In genomic region chr9:97038551-97038908, GRCh38 we compare ENCODE assay signal across 8 cellular contexts. TPM values are rescaled to one million over a fixed set of nuclear protein-coding genes. Genes with fewer than 3 reads are reported as not detected.
DNase-seq lines count a peak whose midpoint lies in the region; ATAC-seq, FAIRE-seq and TF ChIP-seq lines count a peak whose summit lies in the region.

No MANE protein-coding gene starts in this region.

- no peaks in the 10 kb centered on the region for H3K9me1 ChIP-seq in endothelial cell of umbilical vein (replicated peaks; ENCODE audit: control insufficient read depth, extremely low read depth, insufficient read depth, low read length)

- H3K4me2 ChIP-seq in Karpas-422 (ENCODE audit: low read depth, low read length, poor library complexity, severe bottlenecking), result peak overlapping the region; percentile 79
- H3K4me2 ChIP-seq in endothelial cell of umbilical vein (ENCODE audit: insufficient read depth, low read length), result peak overlapping the region; percentile 75

- H4K20me1 ChIP-seq in Karpas-422 (ENCODE audit: insufficient read depth, low read depth, low read length) (no peaks in the 10 kb centered on the region), endothelial cell of umbilical vein (replicated peaks; ENCODE audit: control insufficient read depth, extremely low read depth, insufficient read depth, low read length) (no peaks in the 10 kb centered on the region)

- H3K27ac ChIP-seq in Karpas-422 (ENCODE audit: low read length) (no peak overlapping the region), endothelial cell of umbilical vein (ENCODE audit: insufficient read depth, low read depth, low read length) (no peak overlapping the region), ovary (no peak overlapping the region)

- H3K9me3 ChIP-seq in ES-I3 (ENCODE audit: control insufficient read depth, insufficient read depth, low read length), result no peaks in the 10 kb centered on the region
- no peaks in the 10 kb centered on the region for H3K9me3 ChIP-seq in Karpas-422 (ENCODE audit: low read length)
- H3K9me3 ChIP-seq in endothelial cell of umbilical vein (replicated peaks; ENCODE audit: control insufficient read depth, insufficient read depth, low read length), result no peaks in the 10 kb centered on the region
- H3K9me3 ChIP-seq in ovary, result no peaks in the 10 kb centered on the region

- H3K9ac ChIP-seq in ES-I3 (ENCODE audit: low read depth, low read length) (peak overlapping the region; percentile 79), Karpas-422 (ENCODE audit: low read length) (peak overlapping the region; percentile 69; the same call in 1 of the 2 replicates), endothelial cell of umbilical vein (replicated peaks; ENCODE audit: extremely low read depth, insufficient read depth, low read length) (no peak overlapping the region)

- intact Hi-C loops in endothelial cell of umbilical vein (cut with micrococcal nuclease), result no loop called here
- intact Hi-C loops in ovary (cut with DNase I), result no loop called here

- H3K4me1 ChIP-seq in ES-I3 (ENCODE audit: insufficient read depth, low read length) (no peaks in the 10 kb centered on the region), Karpas-422 (ENCODE audit: low read length) (peaks cover 13% of the 10 kb centered on the region), endothelial cell of umbilical vein (ENCODE audit: control insufficient read depth, extremely low read depth, insufficient read depth, low read length) (peaks cover 10% of the 10 kb centered on the region), ovary (ENCODE audit: insufficient read depth) (peaks cover 5% of the 10 kb centered on the region)

- CTCF ChIA-PET in endothelial cell of umbilical vein (lab: Charles Lee), result interaction anchor here (1.4 to 1.5 kb wide), 2 partner anchors 14 to 181 kb away, joined by 4 to 7 read pairs; no protein-coding TSS in a partner anchor

- no peaks in the 10 kb centered on the region for H3K9me2 ChIP-seq in Karpas-422 (replicated peaks; ENCODE audit: insufficient read depth, low read length)

- H3K4me3 ChIP-seq in Karpas-422 (ENCODE audit: low read length) (peak overlapping the region; percentile 74), endothelial cell of umbilical vein (replicated peaks in 1 of 3; ENCODE audit: insufficient read depth in 1 of 3, low read depth in 1 of 3, low read length in 3 of 3) (peak overlapping the region; percentile 33 to 56 (median 38)), ovary (peak overlapping the region; percentile 39)

- no peaks in the 10 kb centered on the region for H3K27me3 ChIP-seq in Karpas-422 (ENCODE audit: low read length)
- peaks cover 15 to 26% of the 10 kb centered on the region in 2 experiments for H3K27me3 ChIP-seq in endothelial cell of umbilical vein (ENCODE audit: control insufficient read depth in 2 of 2, insufficient read depth in 2 of 2, low read length in 2 of 2)
- H3K27me3 ChIP-seq in ovary, result no peaks in the 10 kb centered on the region

- no peaks in the 10 kb centered on the region; the same call in 1 of the 2 replicates for H3K36me3 ChIP-seq in ES-I3 (ENCODE audit: insufficient read depth, low read length)
- H3K36me3 ChIP-seq in Karpas-422 (ENCODE audit: insufficient read depth, low read length), result no peaks in the 10 kb centered on the region
- no peaks in the 10 kb centered on the region for H3K36me3 ChIP-seq in endothelial cell of umbilical vein (ENCODE audit: control insufficient read depth in 2 of 2, extremely low read depth in 1 of 2, insufficient read depth in 2 of 2, low read length in 2 of 2)
- H3K36me3 ChIP-seq in ovary, result no peaks in the 10 kb centered on the region

- TF ChIP-seq EP300 in ovary (IDR thresholded peaks at IDR 0.05), result no peak

- no peak for DNase-seq in Karpas-422
- no peak for DNase-seq in endothelial cell of umbilical vein (ENCODE audit: low read depth, low spot score)
- DNase-seq in ovary, result no peak
- DNase-seq in SKM-1 (lab: John Stamatoyannopoulos, UW; ENCODE audit: unreplicated experiment), result no peak
- DNase-seq in EL, result no peak

- H3K79me2 ChIP-seq in Karpas-422 (ENCODE audit: low read length), result no peaks in the 10 kb centered on the region
- no peaks in the 10 kb centered on the region for H3K79me2 ChIP-seq in endothelial cell of umbilical vein (ENCODE audit: control insufficient read depth, insufficient read depth, low read length)

- dilution Hi-C loops in endothelial cell of umbilical vein (cut with MboI; ENCODE audit: extremely low pct_ligation_motif_present, low sequenced_read_pairs), result no loop called here

- no TSS peak for BruUV-seq in endothelial cell of umbilical vein (replicated peaks; lab: Mats Ljungman, UMichigan)

- 1 to 14% (median 2%) methylated on average over 4 to 35 of the region's 35 CpGs for WGBS in ovary, 3 donors

- TF ChIP-seq CTCF in endothelial cell of umbilical vein (IDR thresholded peaks at IDR 0.05; ENCODE audit: extremely low read depth in 1 of 2, insufficient read depth in 1 of 2, low read depth in 1 of 2, low read length in 2 of 2), result no peak
- no peak for TF ChIP-seq CTCF in ovary (IDR thresholded peaks at IDR 0.05)

- POLR2A ChIA-PET in endothelial cell of umbilical vein (lab: Charles Lee), result no interaction called here

- H2AFZ ChIP-seq in Karpas-422 (ENCODE audit: low read length) (peak overlapping the region; percentile 86; the same call in 1 of the 2 replicates), endothelial cell of umbilical vein (ENCODE audit: low read depth, low read length) (peak overlapping the region; percentile 99)

- TF ChIP-seq POLR2A in endothelial cell of umbilical vein (IDR thresholded peaks at IDR 0.05; ENCODE audit: low read depth, low read length) (no peak), ovary (IDR thresholded peaks at IDR 0.05) (no peak)

- no peak for ATAC-seq in HG02870 (IDR thresholded peaks at IDR 0.05; ENCODE audit: unreplicated experiment)
- ATAC-seq in HG02610 (IDR thresholded peaks at IDR 0.05; ENCODE audit: unreplicated experiment), result no peak

- no peak for FAIRE-seq in endothelial cell of umbilical vein (lab: Jason Lieb, UNC)

TF ChIP-seq in endothelial cell of umbilical vein, 7 proteins besides CTCF, POLR2A, EP300 and RAD21:
- TF ChIP-seq POLR2AphosphoS5 (IDR thresholded peaks at IDR 0.05; ENCODE audit: insufficient read depth, low read depth, low read length) (no peak), EZH2 (IDR thresholded peaks at IDR 0.05; ENCODE audit: borderline replicate concordance, low read depth, low read length, severe bottlenecking) (no peak), FOS (IDR thresholded peaks at IDR 0.05; ENCODE audit: borderline replicate concordance, insufficient read depth, low read length) (no peak), MAX (IDR thresholded peaks at IDR 0.05; ENCODE audit: insufficient read depth, insufficient read length) (no peak), JUN (IDR thresholded peaks at IDR 0.05; ENCODE audit: borderline replicate concordance, insufficient read depth, insufficient read length, low read depth) (no peak)

RNA-seq across cellular contexts. Expression of gene CTSV, which starts 0.4 kb away (rescaled TPM):
- total RNA-seq in Karpas-422 (2014; rRNA removed; shearing (Covaris generic); ENCODE audit: low replicate concordance), result 0.22 and 6.5 TPM in 2 replicates
- total RNA-seq in endothelial cell of umbilical vein (0.83 and 1.3 TPM in 2 replicates), ovary (1 to 10 TPM in 2 of 7 donors, under 1 TPM in 2, not detected in 3; 0.30 to 6.4 (median 1.1) TPM)
- polyA plus RNA-seq in endothelial cell of umbilical vein (0.64 and 0.80 TPM in 2 replicates), ovary (1 to 10 TPM in 1 of 2 donors, under 1 TPM in 1; 0.67 to 2.1 TPM)
- polyA plus RNA-seq in endothelial cell of umbilical vein (2011; cell fraction: cytosol; rRNA removed), result 0.92 and 1.2 TPM in 2 replicates
- polyA plus RNA-seq in endothelial cell of umbilical vein (2011; cell fraction: nucleus; rRNA removed), result 0.55 and 0.93 TPM in 2 replicates
- 0.35 and 0.82 TPM in 2 replicates for polyA plus RNA-seq in endothelial cell of umbilical vein (2012)
- 1.0 and 1.7 TPM in 2 replicates for polyA minus RNA-seq in endothelial cell of umbilical vein
- polyA minus RNA-seq in endothelial cell of umbilical vein (2011; cell fraction: cytosol; rRNA and poly(A)+ RNA removed), result not detected
- 0.24 TPM in 1 of 2 replicates, not detected in the other for polyA minus RNA-seq in endothelial cell of umbilical vein (2011; cell fraction: nucleus; rRNA and poly(A)+ RNA removed)
